6 cellular contexts compared by ENCODE assay signal in the genomic region with DNA sequence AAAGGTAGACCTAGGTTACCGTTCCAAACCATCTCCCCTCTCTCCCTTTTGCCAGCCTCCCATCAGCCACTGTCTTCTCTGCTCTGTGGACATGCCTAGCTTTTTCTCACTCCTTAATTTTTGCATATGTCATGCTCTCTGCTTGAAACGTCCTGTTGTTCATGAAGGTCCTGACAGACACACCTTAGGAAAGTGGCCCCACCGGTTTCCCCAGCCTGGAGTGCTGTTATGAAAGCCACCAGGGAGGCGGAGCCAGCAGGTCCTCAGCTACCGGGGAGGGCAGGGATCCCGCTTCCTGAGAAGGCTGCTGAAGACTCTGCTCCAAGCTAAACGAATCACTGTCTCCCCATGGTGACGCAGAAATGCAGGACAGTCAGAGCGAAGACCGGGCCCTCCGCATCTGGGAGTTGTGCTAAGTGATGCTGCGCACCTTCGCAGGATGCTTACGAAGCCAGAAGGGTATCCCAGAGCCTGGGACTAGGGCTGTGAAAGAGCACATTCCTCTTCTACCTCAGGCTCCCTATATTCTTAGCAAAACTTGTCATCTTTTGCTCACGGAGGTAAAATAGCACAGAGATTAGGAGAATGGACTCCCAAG.
DNase-seq lines count a peak whose midpoint lies in the region; ATAC-seq and TF ChIP-seq lines count a peak whose summit lies in the region.

No MANE protein-coding gene starts in this region.

- peak overlapping the region; percentile 19 to 40 for H3K4me3 ChIP-seq in neutrophil (ENCODE audit: low read depth in 1 of 2, low read length in 1 of 2)

- H3K27ac ChIP-seq in caudate nucleus (ENCODE audit: low read depth, low read length) (peak overlapping the region; percentile 2), neutrophil (no peak overlapping the region)

- no peak for TF ChIP-seq CTCF in neutrophil (IDR thresholded peaks at IDR 0.05)

- DNase-seq in SHP77 (lab: John Stamatoyannopoulos, UW), result peak; percentile 10 to 38
- DNase-seq in SHP77 treated with DMSO at 0.1 percent for 48 hours (lab: John Stamatoyannopoulos, UW), result no peak
- peak in 6 of 61 donors; percentile 8 to 75 (median 17) for DNase-seq in caudate nucleus (lab: John Stamatoyannopoulos, UW)
- no peak for DNase-seq in NCI-H1436 (lab: John Stamatoyannopoulos, UW)

- H3K27me3 ChIP-seq in neutrophil, result peaks cover 100% of the 10 kb centered on the region

- no peaks in the 10 kb centered on the region for H3K9me3 ChIP-seq in neutrophil

- no peak for ATAC-seq in HG02610 (IDR thresholded peaks at IDR 0.05; ENCODE audit: unreplicated experiment)

- peaks cover 31 to 41% of the 10 kb centered on the region in 2 experiments for H3K4me1 ChIP-seq in neutrophil (ENCODE audit: control insufficient read depth in 1 of 2, insufficient read depth in 1 of 2, low read depth in 1 of 2, low read length in 1 of 2)

- H3K36me3 ChIP-seq in neutrophil, result no peaks in the 10 kb centered on the region

Comparison
In these comparisons a context has a peak if more than half of its experiments do, and no peak if none do; other contexts are left out.
1. DNase-seq: peak in SHP77 (2 of 2); none in SHP77 treated with DMSO at 0.1 percent for 48 hours (single experiment) and NCI-H1436 (single experiment).